In genomic region chr18:26074256-26074655, GRCh38 we compare ENCODE assay signal across 1 cellular context.
TF ChIP-seq lines count a peak whose summit lies in the region.

No MANE protein-coding gene starts in this region.

TF ChIP-seq in GM12878, 131 proteins besides CTCF, POLR2A, EP300 and RAD21 (continued from another document):
- no peak for TF ChIP-seq ZBTB11 (CRISPR knock-in tag; IDR thresholded peaks at IDR 0.05)
